26 cellular contexts compared by ENCODE assay signal in genomic region chr4:78031457-78031856, GRCh38.
"Had no signal": no experiment of that assay in that cellular context is flagged by ENCODE, and none has a peak within 500 bp of the region (broad histone marks: within the 10 kb centered on the region; RNA-seq: fewer than 3 reads in every experiment).

No MANE protein-coding gene starts in this region.

- H3K27me3 ChIP-seq: ascending aorta, body of pancreas had no signal

- DNase-seq: activated CD4-positive, alpha-beta memory T cell treated with anti-CD3 and anti-CD28 coated beads for 36 hours; activated CD4-positive, alpha-beta T cell treated with anti-CD3 and anti-CD28 coated beads, Interleukin-2, amount 10 ng/mL, durations not matched to agents 7 days and 5 days; activated CD4-positive, CD25-positive, alpha-beta regulatory T cell; activated CD8-positive, alpha-beta memory T cell treated with anti-CD3 and anti-CD28 coated beads for 24 hours; activated effector memory CD4-positive, alpha-beta T cell treated with anti-CD3 and anti-CD28 coated beads, Interleukin-2, amount 50 U/mL, for 16 hours; activated naive CD4-positive, alpha-beta T cell treated with Interleukin-2 at 50 U/mL for 16 hours; activated naive CD8-positive, alpha-beta T cell treated with anti-CD3 and anti-CD28 coated beads, Interleukin-2, amount 50 U/mL, for 24 hours; activated T-cell treated with anti-CD3 and anti-CD28 coated beads, Interleukin-2, amount 50 U/mL, for 4 hours; amniotic stem cell; body of pancreas; central memory CD4-positive, alpha-beta T cell; MM.1S; NCI-H1694 treated with DMSO at 0.1 percent for 48 hours; NCI-H2029 treated with DMSO at 0.1 percent for 48 hours; NCI-H510A treated with DMSO at 0.1 percent for 48 hours; NK-92 treated with Interleukin-12 subunit alpha and Interleukin-12 subunit beta, amount 100 ng/mL, for 24 hours; OCI-M1; RPMI8226; T-cell; T-helper 2 cell; T1000 had no signal

- ATAC-seq: activated naive CD4-positive, alpha-beta T cell treated with anti-CD3 and anti-CD28 coated beads, Interleukin-2, amount 50 U/mL, for 72 hours; activated naive CD8-positive, alpha-beta T cell treated with anti-CD3 and anti-CD28 coated beads, Interleukin-2, amount 50 U/mL, for 24 hours; activated T-cell treated with anti-CD3 and anti-CD28 coated beads, Interleukin-2, amount 50 U/mL, for 4 hours; body of pancreas; Panc1; Right ventricle myocardium inferior; T-cell had no signal

- H3K9me3 ChIP-seq: ascending aorta, body of pancreas had no signal

- H3K4me1 ChIP-seq: ascending aorta, body of pancreas had no signal

- H3K36me3 ChIP-seq: ascending aorta had no signal

- H3K4me3 ChIP-seq: ascending aorta, body of pancreas, SK-N-MC had no signal
